Comparison of ENCODE assay signal across 38 cellular contexts in the genomic region with DNA sequence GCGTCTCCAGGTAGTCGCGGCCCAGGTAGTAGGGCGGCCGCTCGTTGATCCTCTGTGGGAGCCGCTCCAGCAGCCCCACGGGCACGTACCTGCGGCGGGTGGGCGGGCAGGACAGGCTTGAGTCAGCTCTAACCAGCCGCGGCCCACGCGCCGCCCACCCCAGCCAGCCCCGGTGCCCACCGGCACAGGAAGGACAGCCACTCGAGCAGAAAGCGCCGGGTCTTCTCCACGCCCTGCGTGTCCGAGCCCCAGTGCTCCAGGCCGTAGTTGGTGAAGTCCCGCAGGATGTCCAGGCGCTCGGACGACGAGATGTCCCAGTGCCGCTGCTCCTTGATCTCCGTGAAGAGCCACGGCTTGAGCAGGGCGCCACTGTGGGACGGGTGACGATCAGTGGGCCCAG. TPM values are rescaled to one million over a fixed set of nuclear protein-coding genes. Genes with fewer than 3 reads are reported as not detected.
"Had no signal": no experiment of that assay in that cellular context is flagged by ENCODE, and none has a peak within 500 bp of the region (broad histone marks: within the 10 kb centered on the region; RNA-seq: fewer than 3 reads in every experiment).

No MANE protein-coding gene starts in this region.

- H3K27ac ChIP-seq: adrenal gland, body of pancreas, brain microvascular endothelial cell, breast epithelium, VCaP had no signal

- DNase-seq: activated B cell treated with CpG ODN at 0.5 μM for 24 hours; activated CD4-positive, alpha-beta memory T cell treated with anti-CD3 and anti-CD28 coated beads, Interleukin-2, amount 10 ng/mL, durations not matched to agents 7 days and 5 days; activated CD4-positive, alpha-beta T cell treated with anti-CD3 and anti-CD28 coated beads for 1 hour; activated CD4-positive, alpha-beta T cell treated with anti-CD3 and anti-CD28 coated beads for 36 hours; activated CD4-positive, alpha-beta T cell treated with anti-CD3 and anti-CD28 coated beads for 48 hours; activated CD4-positive, alpha-beta T cell treated with anti-CD3 and anti-CD28 coated beads, Interleukin-2, amount 10 ng/mL, durations not matched to agents 7 days and 5 days; activated CD4-positive, alpha-beta T cell treated with anti-CD3 and anti-CD28 coated beads, Interleukin-2, amount 50 U/mL, for 48 hours; activated CD8-positive, alpha-beta memory T cell treated with anti-CD3 and anti-CD28 coated beads for 24 hours; activated CD8-positive, alpha-beta memory T cell treated with anti-CD3 and anti-CD28 coated beads, Interleukin-2, amount 10 ng/mL, durations not matched to agents 7 days and 5 days; activated CD8-positive, alpha-beta memory T cell treated with anti-CD3 and anti-CD28 coated beads, Interleukin-2, amount 50 U/mL, for 48 hours; activated CD8-positive, alpha-beta T cell treated with anti-CD3 and anti-CD28 coated beads, Interleukin-2, amount 10 ng/mL, durations not matched to agents 7 days and 5 days; activated effector memory CD4-positive, alpha-beta T cell treated with Interleukin-2 at 50 U/mL for 16 hours; activated gamma-delta T cell treated with Interleukin-2 at 50 U/mL for 16 hours; activated naive CD4-positive, alpha-beta T cell; activated naive CD4-positive, alpha-beta T cell treated with anti-CD3 and anti-CD28 coated beads for 36 hours; activated naive CD4-positive, alpha-beta T cell treated with anti-CD3 and anti-CD28 coated beads, Interleukin-2, amount 50 U/mL, for 16 hours; activated naive CD8-positive, alpha-beta T cell treated with anti-CD3 and anti-CD28 coated beads for 36 hours; activated T-cell treated with anti-CD3 and anti-CD28 coated beads, Interleukin-2, amount 50 U/mL, for 24 hours; activated T-cell treated with anti-CD3 and anti-CD28 coated beads, Interleukin-2, amount 50 U/mL, for 48 hours; adrenal gland; amniotic stem cell; aorta; body of pancreas; brain microvascular endothelial cell; central memory CD4-positive, alpha-beta T cell; T-helper 1 cell; T-helper 2 cell; T-helper 9 cell had no signal

- H3K36me3 ChIP-seq: breast epithelium had no signal

- H3K9me3 ChIP-seq: adrenal gland, body of pancreas, breast epithelium had no signal

- ATAC-seq: activated CD4-positive, alpha-beta T cell treated with anti-CD3 and anti-CD28 coated beads for 36 hours; activated CD8-positive, alpha-beta memory T cell treated with anti-CD3 and anti-CD28 coated beads, Interleukin-2, amount 10 ng/mL, durations not matched to agents 7 days and 5 days; activated CD8-positive, alpha-beta T cell treated with anti-CD3 and anti-CD28 coated beads, Interleukin-2, amount 10 ng/mL, durations not matched to agents 7 days and 5 days; body of pancreas had no signal

- H3K27ac Mint-ChIP-seq: activated B cell treated with CpG ODN at 0.5 μM for 24 hours; activated CD4-positive, alpha-beta memory T cell treated with anti-CD3 and anti-CD28 coated beads, Interleukin-2, amount 10 ng/mL, durations not matched to agents 7 days and 5 days; activated CD4-positive, alpha-beta T cell treated with anti-CD3 and anti-CD28 coated beads for 36 hours; activated CD4-positive, alpha-beta T cell treated with anti-CD3 and anti-CD28 coated beads, Interleukin-2, amount 10 ng/mL, durations not matched to agents 7 days and 5 days; activated CD8-positive, alpha-beta memory T cell treated with anti-CD3 and anti-CD28 coated beads, Interleukin-2, amount 10 ng/mL, durations not matched to agents 7 days and 5 days; activated CD8-positive, alpha-beta T cell treated with anti-CD3 and anti-CD28 coated beads, Interleukin-2, amount 10 ng/mL, durations not matched to agents 7 days and 5 days; activated naive CD4-positive, alpha-beta T cell treated with anti-CD3 and anti-CD28 coated beads for 36 hours; activated naive CD8-positive, alpha-beta T cell treated with anti-CD3 and anti-CD28 coated beads for 36 hours; activated T-cell treated with anti-CD3 and anti-CD28 coated beads, Interleukin-2, amount 50 U/mL, for 24 hours; activated T-helper 2 cell treated with anti-CD3 and anti-CD28 coated beads, Interferon-gamma antibody, Interleukin-2, Interleukin-4, amounts not matched to agents 10 μg/mL and 5 μg/mL and 100 μg/mL, durations not matched to agents 14 hours and 24 hours and 36 hours; T-helper 1 cell treated with Interleukin-12 subunit alpha and Interleukin-12 subunit beta and Interleukin-4 antibody, amounts not matched to agents 30 μg/mL and 1 μg/mL, for 36 hours; T-helper 2 cell treated with Interferon-gamma antibody and Interleukin-4, amounts not matched to agents 5 μg/mL and 100 μg/mL, for 36 hours had no signal

- H3K27me3 ChIP-seq: adrenal gland, body of pancreas, brain microvascular endothelial cell, breast epithelium had no signal

- H3K27me3 Mint-ChIP-seq: activated B cell treated with CpG ODN at 0.5 μM for 24 hours; activated CD4-positive, alpha-beta memory T cell treated with anti-CD3 and anti-CD28 coated beads, Interleukin-2, amount 10 ng/mL, durations not matched to agents 7 days and 5 days; activated CD4-positive, alpha-beta T cell treated with anti-CD3 and anti-CD28 coated beads for 36 hours; activated CD4-positive, alpha-beta T cell treated with anti-CD3 and anti-CD28 coated beads, Interleukin-2, amount 10 ng/mL, durations not matched to agents 7 days and 5 days; activated CD8-positive, alpha-beta memory T cell treated with anti-CD3 and anti-CD28 coated beads, Interleukin-2, amount 10 ng/mL, durations not matched to agents 7 days and 5 days; activated naive CD8-positive, alpha-beta T cell treated with anti-CD3 and anti-CD28 coated beads for 36 hours; activated T-cell treated with anti-CD3 and anti-CD28 coated beads, Interleukin-2, amount 50 U/mL, for 24 hours had no signal

- H3K4me3 Mint-ChIP-seq: activated B cell treated with CpG ODN at 0.5 μM for 24 hours; activated CD4-positive, alpha-beta memory T cell treated with anti-CD3 and anti-CD28 coated beads, Interleukin-2, amount 10 ng/mL, durations not matched to agents 7 days and 5 days; activated CD4-positive, alpha-beta T cell treated with anti-CD3 and anti-CD28 coated beads for 36 hours; activated CD4-positive, alpha-beta T cell treated with anti-CD3 and anti-CD28 coated beads, Interleukin-2, amount 10 ng/mL, durations not matched to agents 7 days and 5 days; activated CD8-positive, alpha-beta memory T cell treated with anti-CD3 and anti-CD28 coated beads, Interleukin-2, amount 10 ng/mL, durations not matched to agents 7 days and 5 days; activated CD8-positive, alpha-beta T cell treated with anti-CD3 and anti-CD28 coated beads, Interleukin-2, amount 10 ng/mL, durations not matched to agents 7 days and 5 days; activated naive CD4-positive, alpha-beta T cell treated with anti-CD3 and anti-CD28 coated beads for 36 hours; activated naive CD8-positive, alpha-beta T cell treated with anti-CD3 and anti-CD28 coated beads for 36 hours; activated T-cell treated with anti-CD3 and anti-CD28 coated beads, Interleukin-2, amount 50 U/mL, for 24 hours; T-helper 1 cell treated with Interleukin-12 subunit alpha and Interleukin-12 subunit beta and Interleukin-4 antibody, amounts not matched to agents 30 μg/mL and 1 μg/mL, for 36 hours; T-helper 2 cell treated with Interferon-gamma antibody and Interleukin-4, amounts not matched to agents 5 μg/mL and 100 μg/mL, for 36 hours had no signal

- FAIRE-seq: astrocyte, TTC549 had no signal

- H3K9me3 Mint-ChIP-seq: activated B cell treated with CpG ODN at 0.5 μM for 24 hours; activated CD4-positive, alpha-beta memory T cell treated with anti-CD3 and anti-CD28 coated beads, Interleukin-2, amount 10 ng/mL, durations not matched to agents 7 days and 5 days; activated CD4-positive, alpha-beta T cell treated with anti-CD3 and anti-CD28 coated beads, Interleukin-2, amount 10 ng/mL, durations not matched to agents 7 days and 5 days; activated naive CD4-positive, alpha-beta T cell treated with anti-CD3 and anti-CD28 coated beads for 36 hours; activated naive CD4-positive, alpha-beta T cell treated with anti-CD3 and anti-CD28 coated beads, Interleukin-2, amount 50 U/mL, for 72 hours; activated naive CD8-positive, alpha-beta T cell treated with anti-CD3 and anti-CD28 coated beads for 36 hours; activated T-cell treated with anti-CD3 and anti-CD28 coated beads, Interleukin-2, amount 50 U/mL, for 24 hours; activated T-helper 2 cell treated with anti-CD3 and anti-CD28 coated beads, Interferon-gamma antibody, Interleukin-2, Interleukin-4, amounts not matched to agents 10 μg/mL and 5 μg/mL and 100 μg/mL, durations not matched to agents 14 hours and 24 hours and 36 hours; T-helper 1 cell treated with Interleukin-12 subunit alpha and Interleukin-12 subunit beta and Interleukin-4 antibody, amounts not matched to agents 30 μg/mL and 1 μg/mL, for 36 hours; T-helper 2 cell treated with Interferon-gamma antibody and Interleukin-4, amounts not matched to agents 5 μg/mL and 100 μg/mL, for 36 hours had no signal

- H3K4me3 ChIP-seq: adrenal gland, body of pancreas, breast epithelium had no signal

RNA-seq across cellular contexts. Expression of gene NRTN, which starts 19.4 kb away (rescaled TPM):
- total RNA-seq: activated CD8-positive, alpha-beta memory T cell treated with anti-CD3 and anti-CD28 coated beads, Interleukin-2, amount 10 ng/mL, durations not matched to agents 7 days and 5 days; activated CD8-positive, alpha-beta T cell treated with anti-CD3 and anti-CD28 coated beads, Interleukin-2, amount 10 ng/mL, durations not matched to agents 7 days and 5 days; aorta; cerebellum had no signal

RNA-seq across cellular contexts. Expression of gene FUT6, which starts 54.1 kb away (rescaled TPM):
- total RNA-seq: activated B cell treated with CpG ODN at 0.5 μM for 24 hours; activated CD4-positive, alpha-beta memory T cell treated with anti-CD3 and anti-CD28 coated beads, Interleukin-2, amount 10 ng/mL, durations not matched to agents 7 days and 5 days; activated CD4-positive, alpha-beta T cell treated with anti-CD3 and anti-CD28 coated beads for 36 hours; activated CD4-positive, alpha-beta T cell treated with anti-CD3 and anti-CD28 coated beads, Interleukin-2, amount 10 ng/mL, durations not matched to agents 7 days and 5 days; activated CD8-positive, alpha-beta memory T cell treated with anti-CD3 and anti-CD28 coated beads, Interleukin-2, amount 10 ng/mL, durations not matched to agents 7 days and 5 days; activated naive CD4-positive, alpha-beta T cell treated with anti-CD3 and anti-CD28 coated beads for 36 hours; activated naive CD8-positive, alpha-beta T cell treated with anti-CD3 and anti-CD28 coated beads for 36 hours; activated T-helper 2 cell treated with anti-CD3 and anti-CD28 coated beads, Interferon-gamma antibody, Interleukin-2, Interleukin-4, amounts not matched to agents 10 μg/mL and 5 μg/mL and 100 μg/mL, durations not matched to agents 14 hours and 24 hours and 36 hours; adrenal gland; aorta; cardiac septum; cerebellum had no signal
